ENCODE assay signal across 31 cellular contexts in genomic region chr1:28551381-28551780, GRCh38. TPM values are rescaled to one million over a fixed set of nuclear protein-coding genes. Genes with fewer than 3 reads are reported as not detected.
DNase-seq lines count a peak whose midpoint lies in the region; ATAC-seq, FAIRE-seq and TF ChIP-seq lines count a peak whose summit lies in the region.
"Had no signal": no experiment of that assay in that cellular context is flagged by ENCODE, and none has a peak within 500 bp of the region (broad histone marks: within the 10 kb centered on the region; RNA-seq: fewer than 3 reads in every experiment).

No MANE protein-coding gene starts in this region.

- ATAC-seq in K562 = no peak
- no peak for ATAC-seq in naive thymus-derived CD8-positive, alpha-beta T cell
- no peak for ATAC-seq in HG02884 (IDR thresholded peaks at IDR 0.05; ENCODE audit: unreplicated experiment)
- ATAC-seq: left ventricle myocardium superior; pancreas; stimulated activated effector memory CD8-positive, alpha-beta T cell treated with anti-CD3 and anti-CD28 coated beads, Interleukin-12 subunit alpha, Interleukin-12 subunit beta, amount 100 ng/mL, for 72 hours had no signal

- TF ChIP-seq POLR2A in K562 (conservative IDR thresholded peaks at IDR 0.05) (no peak), lower leg skin (IDR thresholded peaks at IDR 0.05) (no peak)

- peak overlapping the region in 7 of 10 donors; percentile 40 to 99 (median 94) for H3K27ac Mint-ChIP-seq in naive thymus-derived CD8-positive, alpha-beta T cell
- H3K27ac Mint-ChIP-seq: mesothelial cell of epicardium, nephron had no signal

- 88% methylated on average over 6 of the region's 6 CpGs for WGBS in K562 (ENCODE audit: insufficient coverage, low coverage, missing lambda C conversion rate)
- WGBS in lower leg skin, 2 donors = 92 to 95% methylated on average over 6 of the region's 6 CpGs

- H3F3A ChIP-seq in DOHH2 (ENCODE audit: control insufficient read depth, insufficient read depth) = 0 out of 2 replicates have a peak, but pooled peaks cover 5% of the 10 kb centered on the region

- H3K9me3 Mint-ChIP-seq in naive thymus-derived CD8-positive, alpha-beta T cell = no peaks in the 10 kb centered on the region
- H3K9me3 Mint-ChIP-seq: mesothelial cell of epicardium; nephron; stimulated activated effector memory CD8-positive, alpha-beta T cell treated with anti-CD3 and anti-CD28 coated beads, Interleukin-12 subunit alpha, Interleukin-12 subunit beta, amount 100 ng/mL, for 72 hours had no signal

- H3K36me3 ChIP-seq in DOHH2 (ENCODE audit: control insufficient read depth, low read length) (peaks cover 24% of the 10 kb centered on the region), K562 (ENCODE audit: control insufficient read depth, insufficient read depth, low read length) (peaks cover 14% of the 10 kb centered on the region; the same call in 2 of the 3 replicates)
- H3K36me3 ChIP-seq: pancreas had no signal

- no peaks in the 10 kb centered on the region for H3K9me1 ChIP-seq in K562 (ENCODE audit: control insufficient read depth, insufficient read depth, low read length)

- DNase-seq in K562 (ENCODE audit: extremely low read depth in 1 of 4, low spot score in 3 of 4) (no peak), lower leg skin (ENCODE audit: low spot score in 2 of 2) (no peak), cerebellum (ENCODE audit: low spot score) (no peak)
- DNase-seq in naive thymus-derived CD8-positive, alpha-beta T cell = no peak
- DNase-seq in stimulated activated CD8-positive, alpha-beta memory T cell treated with anti-CD3 and anti-CD28 coated beads, Interleukin-4, amount 100 ng/mL, for 48 hours = no peak
- DNase-seq: activated CD4-positive, alpha-beta T cell treated with anti-CD3 and anti-CD28 coated beads, Interleukin-2, amount 50 U/mL, for 4 hours; activated effector memory CD4-positive, alpha-beta T cell treated with anti-CD3 and anti-CD28 coated beads, Interleukin-2, amount 50 U/mL, for 16 hours; cerebellar nuclear complex; EL; IMR-90; left ventricle myocardium superior; NCI-H1105; NCI-H187 treated with DMSO at 0.1 percent for 48 hours; NCI-H524; pancreas; retina; SIG-M5; stimulated activated CD4-positive, alpha-beta T cell treated with anti-CD3 and anti-CD28 coated beads, Interleukin-2, amount 100 ng/mL, for 48 hours; substantia nigra had no signal

- H3K9me2 ChIP-seq in DOHH2 (replicated peaks; ENCODE audit: control insufficient read depth, low read length) = no peaks in the 10 kb centered on the region

- H4K20me1 ChIP-seq in DOHH2 (ENCODE audit: control insufficient read depth, insufficient read depth, low read depth, low read length) (no peaks in the 10 kb centered on the region), K562 (replicated peaks; ENCODE audit: control insufficient read depth, insufficient read depth, low read length) (no peaks in the 10 kb centered on the region)
- H4K20me1 ChIP-seq: BLaER1 treated with 17β-estradiol and CSF1 and Interleukin-3, amounts not matched to agents 10 nM and 100 nM had no signal

- TF ChIP-seq CTCF in C4-2B (conservative IDR thresholded peaks at IDR 0.05) (no peak), DOHH2 (IDR thresholded peaks at IDR 0.05; ENCODE audit: low read depth, low read length, poor library complexity, severe bottlenecking) (no peak), K562 (IDR thresholded peaks at IDR 0.05 in 2 of 3, conservative IDR thresholded peaks at IDR 0.05 in 1 of 3; ENCODE audit: insufficient read depth in 2 of 3, low read depth in 1 of 3, low read length in 3 of 3) (no peak), lower leg skin (IDR thresholded peaks at IDR 0.05) (no peak)

- peak overlapping the region; percentile 88 for H3K27ac ChIP-seq in C4-2B
- H3K27ac ChIP-seq in DOHH2 (ENCODE audit: low read depth, low read length) = peak overlapping the region; percentile 86; the same call in 1 of the 2 replicates
- H3K27ac ChIP-seq in K562 (ENCODE audit: extremely low read depth, low read depth, low read length) = 0 out of 3 replicates have a peak overlapping the region, but pooled peaks have one; percentile 39
- H3K27ac ChIP-seq: pancreas had no signal

- no peak for TF ChIP-seq RAD21 in K562 (CRISPR knock-in tag; conservative IDR thresholded peaks at IDR 0.05 in 1 of 2, IDR thresholded peaks at IDR 0.05 in 1 of 2)

- H3K4me1 ChIP-seq in DOHH2 (ENCODE audit: control insufficient read depth, low read length) (peaks cover 29% of the 10 kb centered on the region), K562 (replicated peaks in 1 of 2; ENCODE audit: control insufficient read depth in 2 of 2, insufficient read depth in 2 of 2, low read length in 2 of 2) (peaks cover 9 to 20% of the 10 kb centered on the region in 2 experiments; a peak in 4 of 5 replicates)

- H3K9ac ChIP-seq in K562 (ENCODE audit: insufficient read depth in 1 of 2, low read depth in 2 of 2, low read length in 2 of 2) = no peak overlapping the region

- BruUV-seq in K562 (replicated peaks; lab: Mats Ljungman, UMichigan) = no TSS peak

- peaks cover 0 to 11% (median 6%) of the 10 kb centered on the region in 3 donors for H3K36me3 Mint-ChIP-seq in naive thymus-derived CD8-positive, alpha-beta T cell

- H3K4me3 Mint-ChIP-seq in naive thymus-derived CD8-positive, alpha-beta T cell = peak overlapping the region in 4 of 10 donors; percentile 14 to 99 (median 30)
- H3K4me3 Mint-ChIP-seq: mesothelial cell of epicardium had no signal

- H3K79me2 ChIP-seq in DOHH2 (ENCODE audit: control insufficient read depth, low read length) = peaks cover 27% of the 10 kb centered on the region
- peaks cover 14% of the 10 kb centered on the region for H3K79me2 ChIP-seq in K562 (ENCODE audit: control insufficient read depth, insufficient read depth, low read length)

- CTCF ChIA-PET in K562 (lab: Yijun Ruan, JAX; ENCODE audit: low intra/inter-chr PET ratio) = no interaction called here

- no peak for TF ChIP-seq EP300 in K562 (IDR thresholded peaks at IDR 0.05; ENCODE audit: low read length)

- peak overlapping the region; percentile 98 for H2AFZ ChIP-seq in K562 (ENCODE audit: low read depth, low read length)

- in situ Hi-C loops in K562 (cut with MboI) = no loop called here

- no peaks in the 10 kb centered on the region for H3K27me3 ChIP-seq in DOHH2 (ENCODE audit: control insufficient read depth, low read length)
- no peaks in the 10 kb centered on the region for H3K27me3 ChIP-seq in K562 (ENCODE audit: control insufficient read depth in 2 of 2, insufficient read depth in 2 of 2, low read length in 2 of 2)
- H3K27me3 ChIP-seq: BLaER1 treated with 17β-estradiol and CSF1 and Interleukin-3, amounts not matched to agents 10 nM and 100 nM; pancreas had no signal

- no peaks in the 10 kb centered on the region for H3K9me3 ChIP-seq in DOHH2 (ENCODE audit: control insufficient read depth, insufficient read depth, low read length)
- H3K9me3 ChIP-seq in K562 (replicated peaks; ENCODE audit: control insufficient read depth, insufficient read depth, low read depth, low read length) = no peaks in the 10 kb centered on the region
- H3K9me3 ChIP-seq: BLaER1 treated with 17β-estradiol and CSF1 and Interleukin-3, amounts not matched to agents 10 nM and 100 nM; pancreas had no signal

- intact Hi-C loops in K562 (cut with micrococcal nuclease) = loop anchor here (5.0 kb wide), 1 partner anchor 51 kb away; no protein-coding TSS in a partner anchor
- intact Hi-C loops in lower leg skin (cut with DNase I; ENCODE audit: low total_unique reads) = no loop called here

- peaks cover 9 to 28% (median 21%) of the 10 kb centered on the region in 4 donors for H3K4me1 Mint-ChIP-seq in naive thymus-derived CD8-positive, alpha-beta T cell

- no peak for FAIRE-seq in K562 (lab: Jason Lieb, UNC)
- FAIRE-seq: endothelial cell of umbilical vein, GM12892, H54, islet of Langerhans, pancreas, RCC 7860 had no signal

- peak overlapping the region; percentile 63 for H3K4me2 ChIP-seq in DOHH2 (ENCODE audit: low read length)
- H3K4me2 ChIP-seq in K562 (ENCODE audit: insufficient read depth, low read length) = no peak overlapping the region

- POLR2A ChIA-PET in K562 (lab: Yijun Ruan, JAX) = interaction anchor here (0.6 to 5.9 kb wide), 8 partner anchors 8 to 284 kb away, joined by 3 to 142 read pairs (median 4); partner anchors contain the start of gene RCC1
- POLR2A ChIA-PET in naive thymus-derived CD8-positive, alpha-beta T cell (lab: Charles Lee) = interaction anchor here (0.6 to 5.4 kb wide), 4 partner anchors 29 to 97 kb away, joined by 3 to 113 read pairs (median 6); partner anchors contain the start of gene RNU11

- H3K4me3 ChIP-seq in DOHH2 (ENCODE audit: low read length) (peak overlapping the region; percentile 87; the same call in 1 of the 2 replicates), K562 (no peak overlapping the region), lower leg skin (ENCODE audit: low read depth, poor library complexity, severe bottlenecking) (no peak overlapping the region)

- no peaks in the 10 kb centered on the region for H3K27me3 Mint-ChIP-seq in naive thymus-derived CD8-positive, alpha-beta T cell

RNA-seq across cellular contexts. Expression of gene TRNAU1AP, which starts 1.5 kb away (rescaled TPM):
- total RNA-seq in K562 (2011; cell fraction: chromatin; rRNA removed; ENCODE audit: low replicate concordance) = 106 and 133 TPM in 2 replicates
- 72.0 and 74.4 TPM in 2 replicates for total RNA-seq in K562 (2011; cell fraction: nucleolus; rRNA removed)
- 84.0 and 108 TPM in 2 replicates for total RNA-seq in K562 (2011; cell fraction: nucleoplasm; rRNA removed)
- total RNA-seq in K562 (2014; rRNA removed) (34.9 and 35.1 TPM in 2 replicates), K562 (2014; rRNA removed; fragmentation: Illumina TruSeq; extraction: Trizol) (46.3 and 56.8 TPM in 2 replicates), K562 (2015; rRNA removed; fragmentation: Illumina TruSeq; extraction: Trizol) (30.4 and 36.0 TPM in 2 replicates), K562 (2021) (47.9 and 48.8 TPM in 2 replicates), lower leg skin (10 to 100 TPM; 11.8 to 24.9 (median 19.3) TPM), cerebellum (33.6 TPM)
- polyA plus RNA-seq in K562 (2011; rRNA removed) (55.3 and 66.7 TPM in 2 replicates), K562 (2014; fragmentation: Illumina TruSeq; extraction: Trizol) (43.9 and 46.0 TPM in 2 replicates), K562 (2014; fragmentation: Nextera tagmentation; extraction: Ambion mirVana) (100 to 1,000 TPM in 1 of 2 experiments, 10 to 100 TPM in 1; 99.0 to 110 TPM), K562 (2014; rRNA removed) (38.0 and 41.8 TPM in 2 replicates)
- 40.1 and 42.6 TPM in 2 replicates for polyA plus RNA-seq in K562 (2011; cell fraction: cytosol; rRNA removed)
- 59.0 and 59.1 TPM in 2 replicates for polyA plus RNA-seq in K562 (2011; cell fraction: nucleus; rRNA removed)
- polyA plus RNA-seq in K562 (2012) = 54.5 and 69.7 TPM in 2 replicates
- polyA minus RNA-seq in K562 (2011; rRNA and poly(A)+ RNA removed) = 33.9 and 37.3 TPM in 2 replicates
- polyA minus RNA-seq in K562 (2011; cell fraction: cytosol; rRNA and poly(A)+ RNA removed) = 9.9 and 14.7 TPM in 2 replicates
- 14.0 and 30.0 TPM in 2 replicates for polyA minus RNA-seq in K562 (2011; cell fraction: nucleus; rRNA and poly(A)+ RNA removed)
- total RNA-seq in naive thymus-derived CD8-positive, alpha-beta T cell = 10 to 100 TPM; 35.3 to 42.8 TPM
- 10 to 100 TPM; 21.5 to 25.3 (median 22.6) TPM for polyA plus RNA-seq in naive thymus-derived CD8-positive, alpha-beta T cell

RNA-seq across cellular contexts. Expression of gene RAB42, which starts 40.7 kb away (rescaled TPM):
- not detected in 2 replicates for total RNA-seq in K562 (2011; cell fraction: chromatin; rRNA removed; ENCODE audit: low replicate concordance)
- not detected in 2 replicates for total RNA-seq in K562 (2011; cell fraction: nucleolus; rRNA removed)
- total RNA-seq in K562 (2011; cell fraction: nucleoplasm; rRNA removed) = not detected in 2 replicates
- 0.14 TPM in 1 of 2 replicates, not detected in the other for total RNA-seq in K562 (2014; rRNA removed)
- total RNA-seq in K562 (2014; rRNA removed; fragmentation: Illumina TruSeq; extraction: Trizol) = not detected in 2 replicates
- 0.07 and 0.15 TPM in 2 replicates for total RNA-seq in K562 (2015; rRNA removed; fragmentation: Illumina TruSeq; extraction: Trizol)
- total RNA-seq in K562 (2021) = not detected in 2 replicates
- polyA plus RNA-seq in K562 (2011; rRNA removed) = 0.12 TPM in 1 of 2 replicates, not detected in the other
- 0.15 and 0.24 TPM in 2 replicates for polyA plus RNA-seq in K562 (2011; cell fraction: cytosol; rRNA removed)
- 0.20 TPM in 1 of 2 replicates, not detected in the other for polyA plus RNA-seq in K562 (2011; cell fraction: nucleus; rRNA removed)
- polyA plus RNA-seq in K562 (2012) = 0.14 and 0.18 TPM in 2 replicates
- polyA plus RNA-seq in K562 (2014; fragmentation: Illumina TruSeq; extraction: Trizol) = not detected in 2 replicates
- polyA plus RNA-seq in K562 (2014; fragmentation: Nextera tagmentation; extraction: Ambion mirVana) = not detected
- 0.05 and 0.12 TPM in 2 replicates for polyA plus RNA-seq in K562 (2014; rRNA removed)
- polyA minus RNA-seq in K562 (2011; rRNA and poly(A)+ RNA removed) = not detected in 2 replicates
- not detected in 2 replicates for polyA minus RNA-seq in K562 (2011; cell fraction: cytosol; rRNA and poly(A)+ RNA removed)
- polyA minus RNA-seq in K562 (2011; cell fraction: nucleus; rRNA and poly(A)+ RNA removed) = not detected in 2 replicates
- not detected for total RNA-seq in naive thymus-derived CD8-positive, alpha-beta T cell
- not detected for polyA plus RNA-seq in naive thymus-derived CD8-positive, alpha-beta T cell
- 1 to 10 TPM in 1 of 4 donors, not detected in 3; 1.0 TPM for total RNA-seq in lower leg skin
- 3.0 TPM for total RNA-seq in cerebellum

RNA-seq across cellular contexts. Expression of gene RCC1, which starts 45.5 kb away (rescaled TPM):
- 64.6 and 140 TPM in 2 replicates for total RNA-seq in K562 (2011; cell fraction: chromatin; rRNA removed; ENCODE audit: low replicate concordance)
- total RNA-seq in K562 (2011; cell fraction: nucleolus; rRNA removed) = 103 and 112 TPM in 2 replicates
- 79.6 and 82.3 TPM in 2 replicates for total RNA-seq in K562 (2011; cell fraction: nucleoplasm; rRNA removed)
- 106 and 126 TPM in 2 replicates for total RNA-seq in K562 (2014; rRNA removed)
- 96.5 and 107 TPM in 2 replicates for total RNA-seq in K562 (2014; rRNA removed; fragmentation: Illumina TruSeq; extraction: Trizol)
- total RNA-seq in K562 (2015; rRNA removed; fragmentation: Illumina TruSeq; extraction: Trizol) = 134 and 139 TPM in 2 replicates
- total RNA-seq in K562 (2021) = 126 and 149 TPM in 2 replicates
- polyA plus RNA-seq in K562 (2011; rRNA removed) = 93.5 and 118 TPM in 2 replicates
- polyA plus RNA-seq in K562 (2011; cell fraction: cytosol; rRNA removed) = 87.8 and 89.2 TPM in 2 replicates
- 78.2 and 92.8 TPM in 2 replicates for polyA plus RNA-seq in K562 (2011; cell fraction: nucleus; rRNA removed)
- 94.3 and 129 TPM in 2 replicates for polyA plus RNA-seq in K562 (2012)
- 187 and 202 TPM in 2 replicates for polyA plus RNA-seq in K562 (2014; fragmentation: Illumina TruSeq; extraction: Trizol)
- polyA plus RNA-seq in K562 (2014; fragmentation: Nextera tagmentation; extraction: Ambion mirVana) = 10 to 100 TPM; 16.4 to 28.1 TPM
- 142 TPM in 2 replicates for polyA plus RNA-seq in K562 (2014; rRNA removed)
- 102 and 113 TPM in 2 replicates for polyA minus RNA-seq in K562 (2011; rRNA and poly(A)+ RNA removed)
- 61.3 and 61.4 TPM in 2 replicates for polyA minus RNA-seq in K562 (2011; cell fraction: cytosol; rRNA and poly(A)+ RNA removed)
- 26.4 and 52.8 TPM in 2 replicates for polyA minus RNA-seq in K562 (2011; cell fraction: nucleus; rRNA and poly(A)+ RNA removed)
- 10 to 100 TPM; 24.6 to 24.9 TPM for total RNA-seq in naive thymus-derived CD8-positive, alpha-beta T cell
- 10 to 100 TPM; 11.7 to 16.1 (median 12.2) TPM for polyA plus RNA-seq in naive thymus-derived CD8-positive, alpha-beta T cell
- total RNA-seq in lower leg skin = 10 to 100 TPM; 14.7 to 18.3 (median 15.2) TPM
- total RNA-seq in cerebellum = 11.1 TPM
